Comparison of ENCODE assay signal across 26 cellular contexts in genomic region chr10:107631876-107632275, GRCh38.
DNase-seq lines count a peak whose midpoint lies in the region; ATAC-seq and TF ChIP-seq lines count a peak whose summit lies in the region.
"Had no signal": no experiment of that assay in that cellular context is flagged by ENCODE, and none has a peak within 500 bp of the region (broad histone marks: within the 10 kb centered on the region; RNA-seq: fewer than 3 reads in every experiment).

No MANE protein-coding gene starts in this region.

- no peak overlapping the region for H3K27ac Mint-ChIP-seq in stimulated activated memory B cell treated with anti-CD40 and anti-IgM and Interleukin-4, amounts not matched to agents 10 μg/mL and 1 μg/mL and 100 μg/mL, for 72 hours
- H3K27ac Mint-ChIP-seq: B cell; CD14-positive monocyte; CD8-positive, alpha-beta memory T cell; IgD-negative memory B cell had no signal

- H3K9me3 ChIP-seq in SJCRH30 (replicated peaks) = no peaks in the 10 kb centered on the region; the same call in 1 of the 2 replicates
- H3K9me3 ChIP-seq in BE2C = no peaks in the 10 kb centered on the region

- no peak for TF ChIP-seq CTCF in BE2C (IDR thresholded peaks at IDR 0.05; ENCODE audit: low read depth, low read length)

- H3K36me3 Mint-ChIP-seq in stimulated activated memory B cell treated with anti-CD40 and anti-IgM and Interleukin-4, amounts not matched to agents 10 μg/mL and 1 μg/mL and 100 μg/mL, for 72 hours = no peaks in the 10 kb centered on the region
- H3K36me3 Mint-ChIP-seq: CD14-positive monocyte, IgD-negative memory B cell had no signal

- H3K4me3 ChIP-seq in SJCRH30 = no peak overlapping the region
- H3K4me3 ChIP-seq in BE2C (ENCODE audit: low read depth, low read length) = no peak overlapping the region
- H3K4me3 ChIP-seq: GM23248 had no signal

- H3K4me1 ChIP-seq in SJCRH30 = no peaks in the 10 kb centered on the region
- no peaks in the 10 kb centered on the region for H3K4me1 ChIP-seq in BE2C

- no peaks in the 10 kb centered on the region for H3K27me3 Mint-ChIP-seq in stimulated activated memory B cell treated with anti-CD40 and anti-IgM and Interleukin-4, amounts not matched to agents 10 μg/mL and 1 μg/mL and 100 μg/mL, for 72 hours
- H3K27me3 Mint-ChIP-seq: B cell, IgD-negative memory B cell had no signal

- DNase-seq in DMS 273 (lab: John Stamatoyannopoulos, UW; ENCODE audit: unreplicated experiment) (peak; percentile 58), DMS 273 treated with DMSO at 0.1 percent for 48 hours (lab: John Stamatoyannopoulos, UW) (no peak), NCI-H2171 (lab: John Stamatoyannopoulos, UW) (peak; percentile 38), SJCRH30 (peak; percentile 44 to 61), BE2C (no peak), DMS114 treated with DMSO at 0.1 percent for 48 hours (lab: John Stamatoyannopoulos, UW; ENCODE audit: unreplicated experiment) (no peak)
- DNase-seq: Calu3; CD8-positive, alpha-beta memory T cell; GM23248; H7; NCI-H1092; NCI-H1417 treated with DMSO at 0.1 percent for 48 hours; NCI-H187 treated with DMSO at 0.1 percent for 48 hours; NCI-H446; NCI-H524 treated with DMSO at 0.1 percent for 48 hours; SIG-M5; SK-N-SH; SW 1271 had no signal

- H3K27me3 ChIP-seq in SJCRH30 = no peaks in the 10 kb centered on the region
- H3K27me3 ChIP-seq in BE2C = no peaks in the 10 kb centered on the region

- H3K4me1 Mint-ChIP-seq in stimulated activated memory B cell treated with anti-CD40 and anti-IgM and Interleukin-4, amounts not matched to agents 10 μg/mL and 1 μg/mL and 100 μg/mL, for 72 hours = no peaks in the 10 kb centered on the region
- H3K4me1 Mint-ChIP-seq: B cell; CD14-positive monocyte; CD8-positive, alpha-beta memory T cell; IgD-negative memory B cell had no signal

- no peaks in the 10 kb centered on the region for H3K9me3 Mint-ChIP-seq in stimulated activated memory B cell treated with anti-CD40 and anti-IgM and Interleukin-4, amounts not matched to agents 10 μg/mL and 1 μg/mL and 100 μg/mL, for 72 hours

- H3K27ac ChIP-seq in SJCRH30 = no peak overlapping the region
- H3K27ac ChIP-seq: 22Rv1, GM23248, HL-60, KMS-11 had no signal

- no peak overlapping the region for H3K4me3 Mint-ChIP-seq in stimulated activated memory B cell treated with anti-CD40 and anti-IgM and Interleukin-4, amounts not matched to agents 10 μg/mL and 1 μg/mL and 100 μg/mL, for 72 hours
- H3K4me3 Mint-ChIP-seq: B cell; CD14-positive monocyte; CD8-positive, alpha-beta memory T cell; IgD-negative memory B cell had no signal

- H3K36me3 ChIP-seq in SJCRH30 (no peaks in the 10 kb centered on the region), BE2C (no peaks in the 10 kb centered on the region)

- peak; percentile 47 for ATAC-seq in stimulated activated memory B cell treated with anti-CD40 and anti-IgM and Interleukin-4, amounts not matched to agents 10 μg/mL and 1 μg/mL and 100 μg/mL, for 72 hours
- ATAC-seq: Panc1 had no signal

Comparison
In these comparisons a context has a peak if more than half of its experiments do, and no peak if none do; other contexts are left out.
1. DNase-seq: peak in DMS 273 (single experiment), NCI-H2171 (single experiment) and SJCRH30 (2 of 2); none in DMS 273 treated with DMSO at 0.1 percent for 48 hours (single experiment), BE2C (single experiment) and DMS114 treated with DMSO at 0.1 percent for 48 hours (single experiment).